Comparison of ENCODE assay signal across 1 cellular context in the genomic region with DNA sequence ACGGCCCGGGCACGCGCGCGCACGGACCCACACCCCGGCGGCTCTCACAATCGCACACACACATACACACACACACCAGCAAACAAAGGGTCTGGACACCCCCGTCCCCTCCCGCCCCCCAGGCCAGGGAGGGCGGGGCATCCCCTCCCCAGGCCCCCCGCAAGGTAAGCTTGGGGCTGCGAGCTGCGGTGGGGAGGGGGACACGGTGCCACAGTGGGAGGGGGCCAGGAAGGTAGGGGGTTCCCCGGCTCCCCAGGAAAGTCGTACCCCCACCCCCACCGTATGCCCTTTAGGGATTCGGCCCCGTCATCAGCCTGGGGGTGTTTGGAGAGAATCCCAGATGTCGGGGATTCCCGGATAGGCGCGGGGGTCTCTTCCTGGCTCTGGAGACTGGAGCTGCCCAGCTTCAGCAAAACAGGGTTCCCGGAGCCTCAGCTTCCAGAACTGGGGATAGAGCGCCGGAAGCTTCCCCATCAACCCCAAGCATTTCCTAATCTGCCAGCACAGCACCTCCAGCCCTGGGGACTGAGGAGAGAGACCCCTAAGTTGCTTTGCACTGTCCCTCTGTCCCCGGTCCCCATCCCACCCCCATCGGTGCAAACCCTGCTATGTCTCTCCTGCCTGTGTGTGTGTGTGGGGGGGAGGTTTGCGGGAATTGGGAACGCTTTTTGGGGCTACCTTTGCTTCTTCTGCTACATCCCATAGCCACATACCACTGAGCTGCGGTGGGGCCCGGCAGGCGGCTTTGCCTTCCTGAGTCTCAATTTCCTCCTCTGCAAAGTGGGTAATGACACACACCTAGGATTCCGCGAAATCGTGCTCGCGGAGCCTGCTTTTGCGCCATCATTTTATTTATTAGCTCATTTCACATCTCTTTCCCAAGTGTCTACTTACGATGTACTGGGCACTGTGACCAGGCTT.
TF ChIP-seq lines count a peak whose summit lies in the region.

No MANE protein-coding gene starts in this region.

TF ChIP-seq in HEK293, 187 proteins besides CTCF, POLR2A, EP300 and RAD21 (continued from another document):
- TF ChIP-seq REST (tag by site-specific recombination; IDR thresholded peaks at IDR 0.05) (no peak), KLF9 (tag by site-specific recombination; IDR thresholded peaks at IDR 0.05; ENCODE audit: low read depth) (no peak), ZNF112 (tag by site-specific recombination; IDR thresholded peaks at IDR 0.05) (no peak), ZNF701 (tag by site-specific recombination; IDR thresholded peaks at IDR 0.05) (no peak), ZNF121 (tag by site-specific recombination; IDR thresholded peaks at IDR 0.05) (no peak), ZNF174 (tag by site-specific recombination; IDR thresholded peaks at IDR 0.05) (no peak), ZNF280C (tag by site-specific recombination; IDR thresholded peaks at IDR 0.05) (no peak), ZNF311 (tag by site-specific recombination; IDR thresholded peaks at IDR 0.05; ENCODE audit: borderline replicate concordance) (no peak), ZNF302 (tag by site-specific recombination; IDR thresholded peaks at IDR 0.05; ENCODE audit: low read depth) (no peak), ZNF692 (tag by site-specific recombination; IDR thresholded peaks at IDR 0.05) (peak; percentile 89), ZNF354C (tag by site-specific recombination; IDR thresholded peaks at IDR 0.05; ENCODE audit: borderline replicate concordance, low read depth) (no peak), ZNF747 (tag by site-specific recombination; IDR thresholded peaks at IDR 0.05) (no peak), ZNF664 (tag by site-specific recombination; IDR thresholded peaks at IDR 0.05) (no peak), ZNF596 (tag by site-specific recombination; IDR thresholded peaks at IDR 0.05) (no peak), ZBTB7A (tag by site-specific recombination; IDR thresholded peaks at IDR 0.05; ENCODE audit: low read depth) (no peak), TCF7L2 (IDR thresholded peaks at IDR 0.05; ENCODE audit: borderline replicate concordance, low read depth, low read length) (no peak), ZFP3 (tag by site-specific recombination; IDR thresholded peaks at IDR 0.05; ENCODE audit: low read depth) (no peak), ZBTB17 (tag by site-specific recombination; IDR thresholded peaks at IDR 0.05) (no peak), ZNF366 (tag by site-specific recombination; conservative IDR thresholded peaks at IDR 0.05) (0 out of 2 replicates have a peak, but pooled peaks have one; percentile 8), PATZ1 (tag by site-specific recombination; IDR thresholded peaks at IDR 0.05) (peak; percentile 22), ZNF791 (tag by site-specific recombination; IDR thresholded peaks at IDR 0.05) (no peak), SETDB1 (IDR thresholded peaks at IDR 0.05; ENCODE audit: insufficient read length, low read length) (no peak), ZNF169 (tag by site-specific recombination; IDR thresholded peaks at IDR 0.05) (no peak), IKZF3 (tag by site-specific recombination; IDR thresholded peaks at IDR 0.05) (0 out of 2 replicates have a peak, but pooled peaks have one; percentile 12), MZF1 (tag by site-specific recombination; IDR thresholded peaks at IDR 0.05; ENCODE audit: borderline replicate concordance) (no peak), ZNF777 (tag by site-specific recombination; IDR thresholded peaks at IDR 0.05; ENCODE audit: borderline replicate concordance) (no peak), YY2 (tag by site-specific recombination; IDR thresholded peaks at IDR 0.05) (no peak)
- TF ChIP-seq, protein P1, sequence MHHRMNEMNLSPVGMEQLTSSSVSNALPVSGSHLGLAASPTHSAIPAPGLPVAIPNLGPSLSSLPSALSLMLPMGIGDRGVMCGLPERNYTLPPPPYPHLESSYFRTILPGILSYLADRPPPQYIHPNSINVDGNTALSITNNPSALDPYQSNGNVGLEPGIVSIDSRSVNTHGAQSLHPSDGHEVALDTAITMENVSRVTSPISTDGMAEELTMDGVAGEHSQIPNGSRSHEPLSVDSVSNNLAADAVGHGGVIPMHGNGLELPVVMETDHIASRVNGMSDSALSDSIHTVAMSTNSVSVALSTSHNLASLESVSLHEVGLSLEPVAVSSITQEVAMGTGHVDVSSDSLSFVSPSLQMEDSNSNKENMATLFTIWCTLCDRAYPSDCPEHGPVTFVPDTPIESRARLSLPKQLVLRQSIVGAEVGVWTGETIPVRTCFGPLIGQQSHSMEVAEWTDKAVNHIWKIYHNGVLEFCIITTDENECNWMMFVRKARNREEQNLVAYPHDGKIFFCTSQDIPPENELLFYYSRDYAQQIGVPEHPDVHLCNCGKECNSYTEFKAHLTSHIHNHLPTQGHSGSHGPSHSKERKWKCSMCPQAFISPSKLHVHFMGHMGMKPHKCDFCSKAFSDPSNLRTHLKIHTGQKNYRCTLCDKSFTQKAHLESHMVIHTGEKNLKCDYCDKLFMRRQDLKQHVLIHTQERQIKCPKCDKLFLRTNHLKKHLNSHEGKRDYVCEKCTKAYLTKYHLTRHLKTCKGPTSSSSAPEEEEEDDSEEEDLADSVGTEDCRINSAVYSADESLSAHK (tag by site-specific recombination; IDR thresholded peaks at IDR 0.05) = no peak
- TF ChIP-seq, protein P2, sequence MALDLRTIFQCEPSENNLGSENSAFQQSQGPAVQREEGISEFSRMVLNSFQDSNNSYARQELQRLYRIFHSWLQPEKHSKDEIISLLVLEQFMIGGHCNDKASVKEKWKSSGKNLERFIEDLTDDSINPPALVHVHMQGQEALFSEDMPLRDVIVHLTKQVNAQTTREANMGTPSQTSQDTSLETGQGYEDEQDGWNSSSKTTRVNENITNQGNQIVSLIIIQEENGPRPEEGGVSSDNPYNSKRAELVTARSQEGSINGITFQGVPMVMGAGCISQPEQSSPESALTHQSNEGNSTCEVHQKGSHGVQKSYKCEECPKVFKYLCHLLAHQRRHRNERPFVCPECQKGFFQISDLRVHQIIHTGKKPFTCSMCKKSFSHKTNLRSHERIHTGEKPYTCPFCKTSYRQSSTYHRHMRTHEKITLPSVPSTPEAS (tag by site-specific recombination; IDR thresholded peaks at IDR 0.05) = no peak; the same call in 1 of the 2 replicates
- TF ChIP-seq, protein P3, sequence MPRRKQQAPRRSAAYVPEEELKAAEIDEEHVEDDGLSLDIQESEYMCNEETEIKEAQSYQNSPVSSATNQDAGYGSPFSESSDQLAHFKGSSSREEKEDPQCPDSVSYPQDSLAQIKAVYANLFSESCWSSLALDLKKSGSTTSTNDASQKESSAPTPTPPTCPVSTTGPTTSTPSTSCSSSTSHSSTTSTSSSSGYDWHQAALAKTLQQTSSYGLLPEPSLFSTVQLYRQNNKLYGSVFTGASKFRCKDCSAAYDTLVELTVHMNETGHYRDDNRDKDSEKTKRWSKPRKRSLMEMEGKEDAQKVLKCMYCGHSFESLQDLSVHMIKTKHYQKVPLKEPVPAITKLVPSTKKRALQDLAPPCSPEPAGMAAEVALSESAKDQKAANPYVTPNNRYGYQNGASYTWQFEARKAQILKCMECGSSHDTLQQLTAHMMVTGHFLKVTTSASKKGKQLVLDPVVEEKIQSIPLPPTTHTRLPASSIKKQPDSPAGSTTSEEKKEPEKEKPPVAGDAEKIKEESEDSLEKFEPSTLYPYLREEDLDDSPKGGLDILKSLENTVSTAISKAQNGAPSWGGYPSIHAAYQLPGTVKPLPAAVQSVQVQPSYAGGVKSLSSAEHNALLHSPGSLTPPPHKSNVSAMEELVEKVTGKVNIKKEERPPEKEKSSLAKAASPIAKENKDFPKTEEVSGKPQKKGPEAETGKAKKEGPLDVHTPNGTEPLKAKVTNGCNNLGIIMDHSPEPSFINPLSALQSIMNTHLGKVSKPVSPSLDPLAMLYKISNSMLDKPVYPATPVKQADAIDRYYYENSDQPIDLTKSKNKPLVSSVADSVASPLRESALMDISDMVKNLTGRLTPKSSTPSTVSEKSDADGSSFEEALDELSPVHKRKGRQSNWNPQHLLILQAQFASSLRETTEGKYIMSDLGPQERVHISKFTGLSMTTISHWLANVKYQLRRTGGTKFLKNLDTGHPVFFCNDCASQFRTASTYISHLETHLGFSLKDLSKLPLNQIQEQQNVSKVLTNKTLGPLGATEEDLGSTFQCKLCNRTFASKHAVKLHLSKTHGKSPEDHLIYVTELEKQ (tag by site-specific recombination; IDR thresholded peaks at IDR 0.05; ENCODE audit: borderline replicate concordance) = no peak
